Comparison of ENCODE assay signal across 8 cellular contexts in the genomic region with DNA sequence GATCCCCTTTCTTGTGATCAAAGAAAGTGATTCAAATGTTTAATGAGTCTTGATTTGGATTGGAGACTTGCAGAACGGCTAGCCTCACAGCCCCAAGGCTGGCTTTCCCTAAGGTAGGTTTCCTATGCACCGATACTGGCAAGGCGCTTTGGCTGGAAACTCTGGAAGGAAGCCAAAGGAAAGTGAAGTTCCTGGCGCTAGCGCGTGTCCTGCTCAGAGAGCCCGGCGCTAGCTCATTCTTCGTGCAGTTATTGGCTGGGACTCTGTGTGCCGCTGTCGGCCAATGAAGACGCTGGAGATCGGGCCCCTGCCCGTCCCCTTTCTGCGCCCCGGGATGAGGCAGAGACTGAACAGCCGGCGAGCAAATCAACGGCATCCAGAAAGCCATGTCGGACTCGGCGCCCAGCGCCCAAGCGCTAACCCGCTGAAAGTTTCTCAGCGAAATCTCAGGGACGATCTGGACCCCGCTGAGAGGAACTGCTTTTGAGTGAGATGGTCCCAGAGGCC. TPM values are rescaled to one million over a fixed set of nuclear protein-coding genes. Genes with fewer than 3 reads are reported as not detected.
A peak's percentile ranks its signal among the peaks of the same experiment; 100 is the strongest.
DNase-seq lines count a peak whose midpoint lies in the region; ATAC-seq and TF ChIP-seq lines count a peak whose summit lies in the region.

TSS of gene PCDHGC3 (plus strand) at position 342 of the 507 bp plus-strand sequence. CDS start at position 493, 151 bp downstream.

- no peak for TF ChIP-seq EP300 in stomach (IDR thresholded peaks at IDR 0.05)

- peak; percentile 16 for TF ChIP-seq CTCF in CD14-positive monocyte (IDR thresholded peaks at IDR 0.05)
- peak; percentile 12 to 44 (median 33) for TF ChIP-seq CTCF in esophagus squamous epithelium (IDR thresholded peaks at IDR 0.05)
- no peak for TF ChIP-seq CTCF in mucosa of descending colon (IDR thresholded peaks at IDR 0.05)
- peak in 2 of 7 experiments; percentile 21 for TF ChIP-seq CTCF in stomach (IDR thresholded peaks at IDR 0.05)

- H3K27ac Mint-ChIP-seq in CD14-positive monocyte: peak within 1 kb of the TSS in 3 of 7 donors; percentile 42 to 71 (median 61)
- peak within 1 kb of the TSS; percentile 15 for H3K27ac Mint-ChIP-seq in activated CD8-positive, alpha-beta memory T cell treated with anti-CD3 and anti-CD28 coated beads, Interleukin-2, amount 10 ng/mL, durations not matched to agents 7 days and 5 days

- peak within 1 kb of the TSS; percentile 56 to 77 (median 72) for H3K4me3 ChIP-seq in esophagus squamous epithelium
- peak within 1 kb of the TSS; percentile 28 for H3K4me3 ChIP-seq in mucosa of descending colon
- peak within 1 kb of the TSS; percentile 58 to 70 (median 64) for H3K4me3 ChIP-seq in stomach

- TF ChIP-seq POLR2A in esophagus squamous epithelium (IDR thresholded peaks at IDR 0.05): peak in 2 of 4 donors; percentile 55 to 66
- TF ChIP-seq POLR2A in stomach (IDR thresholded peaks at IDR 0.05): no peak

- H3K9me3 ChIP-seq in esophagus squamous epithelium: no peaks in the 10 kb centered on the region
- H3K9me3 ChIP-seq in mucosa of descending colon: no peaks in the 10 kb centered on the region
- H3K9me3 ChIP-seq in stomach: no peaks in the 10 kb centered on the region

- H3K4me1 ChIP-seq in esophagus squamous epithelium (peaks cover 15 to 52% (median 28%) of the 10 kb centered on the region in 3 donors), mucosa of descending colon (ENCODE audit: low read depth) (peaks cover 10% of the 10 kb centered on the region), stomach (peaks cover 17 to 57% (median 49%) of the 10 kb centered on the region in 4 donors)

- H3K36me3 Mint-ChIP-seq in CD14-positive monocyte: peaks cover 7 to 10% of the 10 kb centered on the region in 2 donors
- no peaks in the 10 kb centered on the region for H3K36me3 Mint-ChIP-seq in activated CD8-positive, alpha-beta memory T cell treated with anti-CD3 and anti-CD28 coated beads, Interleukin-2, amount 10 ng/mL, durations not matched to agents 7 days and 5 days

- intact Hi-C loops in CD14-positive monocyte (cut with micrococcal nuclease) (no loop called here), esophagus squamous epithelium (cut with DNase I) (loop anchor here (5.0 to 10.0 kb wide), 2 partner anchors 37 to 79 kb away; no protein-coding TSS in a partner anchor), mucosa of descending colon (cut with DNase I, micrococcal nuclease) (no loop called here), stomach (cut with DNase I; ENCODE audit: low total_unique reads) (loop anchor here (10.0 kb wide), 1 partner anchor 49 kb away; no protein-coding TSS in a partner anchor)

- H3K27me3 Mint-ChIP-seq in CD14-positive monocyte (ENCODE audit: low read depth in 3 of 3): peaks cover 43 to 64% (median 61%) of the 10 kb centered on the region in 3 donors
- H3K27me3 Mint-ChIP-seq in activated CD8-positive, alpha-beta memory T cell treated with anti-CD3 and anti-CD28 coated beads, Interleukin-2, amount 10 ng/mL, durations not matched to agents 7 days and 5 days: peaks cover 70% of the 10 kb centered on the region

- ATAC-seq in HG03280 (IDR thresholded peaks at IDR 0.05; ENCODE audit: unreplicated experiment) (peak; percentile 98), mucosa of descending colon (peak; percentile 97)
- ATAC-seq in activated CD8-positive, alpha-beta memory T cell treated with anti-CD3 and anti-CD28 coated beads, Interleukin-2, amount 10 ng/mL, durations not matched to agents 7 days and 5 days: peak; percentile 51

- no peak for DNase-seq in CD14-positive monocyte (ENCODE audit: low spot score)
- peak; percentile 61 for DNase-seq in GM19238 (ENCODE audit: insufficient read length, low spot score)
- DNase-seq in NCI-H460 (ENCODE audit: extremely low read depth, low read depth): peak; percentile 92
- peak; percentile 43 for DNase-seq in activated CD8-positive, alpha-beta memory T cell treated with anti-CD3 and anti-CD28 coated beads, Interleukin-2, amount 10 ng/mL, durations not matched to agents 7 days and 5 days
- DNase-seq in esophagus squamous epithelium (lab: John Stamatoyannopoulos, UW): peak; percentile 36
- peak; percentile 85 to 91 (median 90) for DNase-seq in mucosa of descending colon
- DNase-seq in stomach: peak; percentile 88

- H3K27ac ChIP-seq in esophagus squamous epithelium (peak within 1 kb of the TSS; percentile 79 to 93 (median 92)), stomach (peak within 1 kb of the TSS; percentile 61 to 92 (median 86))

- H3K4me3 Mint-ChIP-seq in CD14-positive monocyte: peak within 1 kb of the TSS; percentile 87 to 98
- H3K4me3 Mint-ChIP-seq in activated CD8-positive, alpha-beta memory T cell treated with anti-CD3 and anti-CD28 coated beads, Interleukin-2, amount 10 ng/mL, durations not matched to agents 7 days and 5 days: peak within 1 kb of the TSS; percentile 55

- H3K36me3 ChIP-seq in esophagus squamous epithelium (peaks cover 0 to 3% (median 0%) of the 10 kb centered on the region in 3 donors), mucosa of descending colon (ENCODE audit: low read depth) (no peaks in the 10 kb centered on the region), stomach (no peaks in the 10 kb centered on the region)

- H3K27me3 ChIP-seq in esophagus squamous epithelium (no peaks in the 10 kb centered on the region), stomach (peaks cover 0 to 41% (median 21%) of the 10 kb centered on the region in 3 donors)

- H3K4me1 Mint-ChIP-seq in CD14-positive monocyte: peaks cover 27% of the 10 kb centered on the region
- peaks cover 26% of the 10 kb centered on the region for H3K4me1 Mint-ChIP-seq in activated CD8-positive, alpha-beta memory T cell treated with anti-CD3 and anti-CD28 coated beads, Interleukin-2, amount 10 ng/mL, durations not matched to agents 7 days and 5 days

- H3K9me3 Mint-ChIP-seq in CD14-positive monocyte: peaks cover 0 to 28% (median 7%) of the 10 kb centered on the region in 7 donors
- no peaks in the 10 kb centered on the region for H3K9me3 Mint-ChIP-seq in activated CD8-positive, alpha-beta memory T cell treated with anti-CD3 and anti-CD28 coated beads, Interleukin-2, amount 10 ng/mL, durations not matched to agents 7 days and 5 days (ENCODE audit: low read depth)

- CTCF ChIA-PET in activated CD8-positive, alpha-beta memory T cell treated with anti-CD3 and anti-CD28 coated beads, Interleukin-2, amount 10 ng/mL, durations not matched to agents 7 days and 5 days (lab: Charles Lee): interaction anchor here (1.5 to 1.8 kb wide), 2 partner anchors 17 to 37 kb away, joined by 3 to 5 read pairs; no protein-coding TSS in a partner anchor

- 4% methylated on average over 5 of the region's 28 CpGs; no CpG with 5 or more reads in 1 of the 2 donors for WGBS in esophagus squamous epithelium, 2 donors
- 0 to 2% (median 1%) methylated on average over 19 to 28 of the region's 28 CpGs for WGBS in stomach, 5 donors

RNA-seq across cellular contexts. Expression of gene PCDHGC3, which starts in this region (rescaled TPM):
- polyA plus RNA-seq in CD14-positive monocyte (under 1 TPM in 1 of 2 donors, not detected in 1; 0.33 TPM), stomach (10 to 100 TPM; 20.0 to 30.3 (median 29.1) TPM)
- 5.9 and 7.0 TPM in 2 replicates for total RNA-seq in NCI-H460 (2014; rRNA removed; shearing (Covaris generic))
- 9.7 and 11.1 TPM in 2 replicates for polyA plus RNA-seq in NCI-H460 (2014; cell fraction: nucleus; rRNA removed)
- total RNA-seq in activated CD8-positive, alpha-beta memory T cell treated with anti-CD3 and anti-CD28 coated beads, Interleukin-2, amount 10 ng/mL, durations not matched to agents 7 days and 5 days: not detected
- total RNA-seq in esophagus squamous epithelium (10 to 100 TPM; 36.6 to 52.5 (median 38.6) TPM), mucosa of descending colon (10 to 100 TPM; 12.1 to 50.5 (median 24.5) TPM), stomach (10 to 100 TPM in 4 of 5 donors, 1 to 10 TPM in 1; 7.6 to 35.8 (median 18.8) TPM)

Comparison
In these comparisons a context has a peak if more than half of its experiments do, and no peak if none do; other contexts are left out.
1. RNA of gene PCDHGC3 (polyA plus RNA-seq): 20.0 to 30.3 TPM in stomach; 0.33 TPM in CD14-positive monocyte; every median in the first group is over 10 times any median in the second.
2. Peak in DNase-seq and ATAC-seq in activated CD8-positive, alpha-beta memory T cell treated with anti-CD3 and anti-CD28 coated beads, Interleukin-2, amount 10 ng/mL, durations not matched to agents 7 days and 5 days; RNA of the gene not detected or under 1 TPM.
3. intact Hi-C loops: an anchor here in esophagus squamous epithelium (5.0 to 10.0 kb wide) and stomach (10.0 kb wide); none called in CD14-positive monocyte and mucosa of descending colon.
4. Peak in every context shown above with its lines, with median percentiles within 50 percentile points of each other: ATAC-seq and H3K4me3 ChIP-seq.